Comparison of ENCODE assay signal across 1 cellular context in genomic region chr10:123035467-123036086, GRCh38.
TF ChIP-seq lines count a peak whose summit lies in the region.

No MANE protein-coding gene starts in this region.

TF ChIP-seq in HepG2, 621 proteins besides CTCF, POLR2A, EP300 and RAD21 (continued from another document and continues in another):
- peak; percentile 28; the same call in 1 of the 2 replicates for TF ChIP-seq ZSCAN29 (CRISPR knock-in tag; conservative IDR thresholded peaks at IDR 0.05)
- peak; percentile 66; the same call in 1 of the 2 replicates for TF ChIP-seq MTA1 (CRISPR knock-in tag; IDR thresholded peaks at IDR 0.05; ENCODE audit: borderline replicate concordance)
- peak; percentile 21 for TF ChIP-seq YY1 (IDR thresholded peaks at IDR 0.05; ENCODE audit: insufficient read depth, insufficient replicate concordance, low read depth, low read length)
- TF ChIP-seq SOX5 (CRISPR knock-in tag; IDR thresholded peaks at IDR 0.05; ENCODE audit: borderline replicate concordance): no peak; the same call in 1 of the 2 replicates
- no peak for TF ChIP-seq ZNF841 (CRISPR knock-in tag; IDR thresholded peaks at IDR 0.05; ENCODE audit: borderline replicate concordance)
- TF ChIP-seq SMAD3 (CRISPR knock-in tag; IDR thresholded peaks at IDR 0.05): 0 out of 2 replicates have a peak, but pooled peaks have one; percentile 57
- no peak for TF ChIP-seq REPIN1 (CRISPR knock-in tag; IDR thresholded peaks at IDR 0.05; ENCODE audit: borderline replicate concordance, low read depth)
- TF ChIP-seq LCORL (IDR thresholded peaks at IDR 0.05): no peak
- peak; percentile 65; the same call in 1 of the 2 replicates for TF ChIP-seq LCORL (CRISPR knock-in tag; IDR thresholded peaks at IDR 0.05)
- TF ChIP-seq ZBTB46 (CRISPR knock-in tag; IDR thresholded peaks at IDR 0.05; ENCODE audit: borderline replicate concordance): no peak
- no peak for TF ChIP-seq ZSCAN5A (CRISPR knock-in tag; IDR thresholded peaks at IDR 0.05; ENCODE audit: borderline replicate concordance)
- TF ChIP-seq NR2F2 (IDR thresholded peaks at IDR 0.05; ENCODE audit: borderline replicate concordance, low read depth): peak; percentile 71
- TF ChIP-seq ZNF770 (CRISPR knock-in tag; IDR thresholded peaks at IDR 0.05): peak; percentile 40; the same call in 1 of the 2 replicates
- TF ChIP-seq ZBTB25 (CRISPR knock-in tag; IDR thresholded peaks at IDR 0.05): peak; percentile 27; the same call in 1 of the 2 replicates
- TF ChIP-seq DNMT1 (CRISPR knock-in tag; IDR thresholded peaks at IDR 0.05): no peak
- no peak for TF ChIP-seq CREB1 (IDR thresholded peaks at IDR 0.05)
- 0 out of 2 replicates have a peak, but pooled peaks have one; percentile 38 for TF ChIP-seq CREB1 (CRISPR knock-in tag; IDR thresholded peaks at IDR 0.05)
- peak; percentile 57; the same call in 1 of the 2 replicates for TF ChIP-seq MEF2D (CRISPR knock-in tag; IDR thresholded peaks at IDR 0.05)
- peak; percentile 48 for TF ChIP-seq CBX1 (IDR thresholded peaks at IDR 0.05; ENCODE audit: low read depth)
- peak; percentile 38; the same call in 1 of the 2 replicates for TF ChIP-seq KDM6A (CRISPR knock-in tag; IDR thresholded peaks at IDR 0.05; ENCODE audit: low read depth)
- peak; percentile 46; the same call in 1 of the 2 replicates for TF ChIP-seq ZBTB33 (CRISPR knock-in tag; IDR thresholded peaks at IDR 0.05)
- TF ChIP-seq SRSF4 (IDR thresholded peaks at IDR 0.05; ENCODE audit: low read depth, low read length, poor library complexity, severe bottlenecking): no peak
- TF ChIP-seq ZNF20 (CRISPR knock-in tag; IDR thresholded peaks at IDR 0.05): peak; percentile 98
- TF ChIP-seq ZNF446 (CRISPR knock-in tag; IDR thresholded peaks at IDR 0.05): no peak
- peak; percentile 85 for TF ChIP-seq SAP130 (CRISPR knock-in tag; IDR thresholded peaks at IDR 0.05; ENCODE audit: low read depth)
- no peak for TF ChIP-seq ZNF335 (CRISPR knock-in tag; IDR thresholded peaks at IDR 0.05)
- TF ChIP-seq ZSCAN31 (CRISPR knock-in tag; IDR thresholded peaks at IDR 0.05; ENCODE audit: low read depth): 0 out of 2 replicates have a peak, but pooled peaks have one; percentile 24
- TF ChIP-seq ZNF3 (CRISPR knock-in tag; IDR thresholded peaks at IDR 0.05): peak; percentile 41; the same call in 1 of the 2 replicates
- peak; percentile 87 for TF ChIP-seq ZMYM4 (CRISPR knock-in tag; IDR thresholded peaks at IDR 0.05)
- 0 out of 2 replicates have a peak, but pooled peaks have one; percentile 53 for TF ChIP-seq ZNF232 (CRISPR knock-in tag; IDR thresholded peaks at IDR 0.05; ENCODE audit: borderline replicate concordance)
- peak; percentile 48; the same call in 1 of the 2 replicates for TF ChIP-seq YEATS4 (CRISPR knock-in tag; IDR thresholded peaks at IDR 0.05; ENCODE audit: borderline replicate concordance)
- 0 out of 2 replicates have a peak, but pooled peaks have one; percentile 19 for TF ChIP-seq ERF (CRISPR knock-in tag; IDR thresholded peaks at IDR 0.05)
- no peak for TF ChIP-seq KDM1A (CRISPR knock-in tag; IDR thresholded peaks at IDR 0.05)
- no peak for TF ChIP-seq TRAFD1 (CRISPR knock-in tag; IDR thresholded peaks at IDR 0.05; ENCODE audit: borderline replicate concordance)
- TF ChIP-seq ZNF619 (CRISPR knock-in tag; IDR thresholded peaks at IDR 0.05): no peak
- peak; percentile 44; the same call in 1 of the 2 replicates for TF ChIP-seq MYC (CRISPR knock-in tag; IDR thresholded peaks at IDR 0.05; ENCODE audit: borderline replicate concordance)
- TF ChIP-seq ZNF275 (CRISPR knock-in tag; IDR thresholded peaks at IDR 0.05; ENCODE audit: borderline replicate concordance): no peak
- peak; percentile 21; the same call in 1 of the 2 replicates for TF ChIP-seq ZNF644 (CRISPR knock-in tag; IDR thresholded peaks at IDR 0.05; ENCODE audit: low read depth)
- no peak for TF ChIP-seq ZBTB37 (CRISPR knock-in tag; IDR thresholded peaks at IDR 0.05)
- no peak for TF ChIP-seq RNF219 (CRISPR knock-in tag; IDR thresholded peaks at IDR 0.05)
- TF ChIP-seq ZNF574 (CRISPR knock-in tag; IDR thresholded peaks at IDR 0.05): peak; percentile 45
- TF ChIP-seq ZNF607 (CRISPR knock-in tag; IDR thresholded peaks at IDR 0.05; ENCODE audit: borderline replicate concordance): no peak
- peak; percentile 75 for TF ChIP-seq POGZ (CRISPR knock-in tag; IDR thresholded peaks at IDR 0.05)
- TF ChIP-seq DRAP1 (CRISPR knock-in tag; IDR thresholded peaks at IDR 0.05): 0 out of 2 replicates have a peak, but pooled peaks have one; percentile 10
